ENCODE assay signal across 15 cellular contexts in the genomic region with DNA sequence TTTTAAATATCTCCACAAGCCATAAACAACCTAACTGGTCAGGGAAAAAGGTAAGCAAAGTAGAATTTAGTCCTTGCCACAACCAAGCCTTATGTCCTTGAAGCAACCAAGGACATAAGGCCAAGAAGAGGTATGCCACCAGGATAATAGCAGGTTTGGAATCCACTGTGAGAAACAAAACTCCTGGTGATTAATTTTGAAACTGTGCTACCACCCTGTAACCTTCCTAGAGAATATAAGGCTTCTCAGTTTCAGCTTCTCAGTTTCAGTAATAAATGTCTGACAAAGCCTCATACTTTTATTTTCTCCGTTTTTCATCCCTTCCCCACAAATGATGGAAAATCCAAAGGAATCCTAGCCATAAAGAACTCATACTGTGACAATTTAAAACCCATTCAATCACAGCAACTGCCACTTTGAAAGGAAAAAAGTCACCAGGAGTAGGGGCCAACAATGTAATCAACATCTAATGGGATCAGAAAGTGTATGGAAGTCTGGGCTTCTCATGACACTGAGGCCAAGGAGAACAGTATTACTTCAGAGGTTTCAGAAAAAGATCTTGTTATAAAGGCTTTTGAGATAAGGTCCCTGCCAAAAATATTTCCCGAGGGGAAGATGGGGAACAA.
DNase-seq lines count a peak whose midpoint lies in the region; ATAC-seq and TF ChIP-seq lines count a peak whose summit lies in the region.
"Had no signal": no experiment of that assay in that cellular context is flagged by ENCODE, and none has a peak within 500 bp of the region (broad histone marks: within the 10 kb centered on the region; RNA-seq: fewer than 3 reads in every experiment).

No MANE protein-coding gene starts in this region.

- no peak overlapping the region for H2AFZ ChIP-seq in MM.1S (ENCODE audit: low read length)
- H2AFZ ChIP-seq: PC-9 had no signal

- intact Hi-C loops in gastrocnemius medialis (cut with DNase I; ENCODE audit: low total_unique reads), result no loop called here

- in situ Hi-C loops in gastrocnemius medialis (cut with MboI; ENCODE audit: low sequenced_read_pairs in 4 of 4), result no loop called here

- DNase-seq in MM.1S (peak; percentile 35), gastrocnemius medialis (no peak), epidermal melanocyte (ENCODE audit: insufficient read length, low spot score) (no peak), NCI-H345 (lab: John Stamatoyannopoulos, UW) (no peak)
- DNase-seq: amygdala; naive B cell; NCI-H1694; PC-9; stimulated activated CD4-positive, alpha-beta T cell treated with anti-CD3 and anti-CD28 coated beads, Interleukin-15, amount 100 ng/mL, for 24 hours had no signal

- H3K4me2 ChIP-seq in MM.1S (ENCODE audit: low read depth, low read length), result peak overlapping the region; percentile 50
- H3K4me2 ChIP-seq: BLaER1, PC-9 had no signal

- TF ChIP-seq CTCF in MM.1S (IDR thresholded peaks at IDR 0.05; ENCODE audit: low read length) (no peak), gastroesophageal sphincter (IDR thresholded peaks at IDR 0.05) (no peak), gastrocnemius medialis (IDR thresholded peaks at IDR 0.05 in 4 of 5, conservative IDR thresholded peaks at IDR 0.05 in 1 of 5) (no peak)

- H3K4me1 ChIP-seq in MM.1S (ENCODE audit: low read length), result peaks cover 47% of the 10 kb centered on the region
- H3K4me1 ChIP-seq in gastroesophageal sphincter, result peaks cover 0 to 36% (median 9%) of the 10 kb centered on the region in 3 donors
- H3K4me1 ChIP-seq in gastrocnemius medialis, result peaks cover 0 to 49% of the 10 kb centered on the region in 2 donors
- H3K4me1 ChIP-seq: BLaER1 had no signal

- H3K9me2 ChIP-seq in MM.1S (replicated peaks; ENCODE audit: insufficient read depth, low read length), result no peaks in the 10 kb centered on the region

- H3K4me3 ChIP-seq in MM.1S (ENCODE audit: low read length) (peak overlapping the region; percentile 12), gastroesophageal sphincter (no peak overlapping the region), gastrocnemius medialis (peak overlapping the region in 1 of 4 donors; percentile 31)
- H3K4me3 ChIP-seq: BLaER1, PC-9 had no signal

- TF ChIP-seq POLR2A in gastroesophageal sphincter (IDR thresholded peaks at IDR 0.05) (no peak), gastrocnemius medialis (IDR thresholded peaks at IDR 0.05) (no peak)

- 25 to 36% methylated on average over 1 to 2 of the region's 2 CpGs for WGBS in gastroesophageal sphincter (ENCODE audit: low coverage in 1 of 2), 2 donors

- ATAC-seq in GM19395 (IDR thresholded peaks at IDR 0.05; ENCODE audit: unreplicated experiment) (peak; percentile 66), gastroesophageal sphincter (no peak), gastrocnemius medialis (no peak), GM18519 (IDR thresholded peaks at IDR 0.05; ENCODE audit: low FRiP score, unreplicated experiment) (no peak), GM18868 (IDR thresholded peaks at IDR 0.05; ENCODE audit: unreplicated experiment) (no peak)
- ATAC-seq: stimulated activated effector memory CD8-positive, alpha-beta T cell treated with anti-CD3 and anti-CD28 coated beads, Interleukin-12 subunit alpha, Interleukin-12 subunit beta, amount 100 ng/mL, for 72 hours had no signal

- H3K36me3 ChIP-seq in MM.1S (replicated peaks; ENCODE audit: insufficient read depth, low read length) (no peaks in the 10 kb centered on the region), gastroesophageal sphincter (no peaks in the 10 kb centered on the region), gastrocnemius medialis (no peaks in the 10 kb centered on the region)
- H3K36me3 ChIP-seq: BLaER1 had no signal

- peaks cover 16% of the 10 kb centered on the region for H3F3A ChIP-seq in MM.1S (ENCODE audit: insufficient read depth, low read length)

- peaks cover 99% of the 10 kb centered on the region for H3K79me2 ChIP-seq in MM.1S (ENCODE audit: low read length)

- H3K27me3 ChIP-seq in MM.1S (replicated peaks; ENCODE audit: insufficient read depth, low read length) (no peaks in the 10 kb centered on the region), gastroesophageal sphincter (no peaks in the 10 kb centered on the region), gastrocnemius medialis (no peaks in the 10 kb centered on the region)
- H3K27me3 ChIP-seq: BLaER1 had no signal

- H3K9me3 ChIP-seq in MM.1S (replicated peaks; ENCODE audit: insufficient read depth, low read length), result no peaks in the 10 kb centered on the region
- no peaks in the 10 kb centered on the region for H3K9me3 ChIP-seq in gastroesophageal sphincter
- H3K9me3 ChIP-seq in gastrocnemius medialis, result no peaks in the 10 kb centered on the region
- H3K9me3 ChIP-seq: BLaER1 had no signal

- TF ChIP-seq EP300 in gastroesophageal sphincter (IDR thresholded peaks at IDR 0.05), result no peak

- H3K27ac ChIP-seq in MM.1S (ENCODE audit: low read length) (peak overlapping the region; percentile 57; the same call in 1 of the 2 replicates), gastroesophageal sphincter (peak overlapping the region; percentile 40 to 72 (median 60)), gastrocnemius medialis (peak overlapping the region; percentile 47 to 73 (median 58))
- H3K27ac ChIP-seq: BLaER1, PC-9 had no signal

- H4K20me1 ChIP-seq in MM.1S (ENCODE audit: insufficient read depth, low read length), result 0 out of 2 replicates have a peak, but pooled peaks cover 5% of the 10 kb centered on the region
- H4K20me1 ChIP-seq: BLaER1 had no signal

- peak overlapping the region; percentile 10; the same call in 1 of the 2 replicates for H3K9ac ChIP-seq in MM.1S (ENCODE audit: low read length)
- H3K9ac ChIP-seq: BLaER1 had no signal
